21 cellular contexts compared by ENCODE assay signal in genomic region chr15:26157081-26157480, GRCh38.
DNase-seq lines count a peak whose midpoint lies in the region; TF ChIP-seq lines count a peak whose summit lies in the region.
"Had no signal": no experiment of that assay in that cellular context is flagged by ENCODE, and none has a peak within 500 bp of the region (broad histone marks: within the 10 kb centered on the region; RNA-seq: fewer than 3 reads in every experiment).

No MANE protein-coding gene starts in this region.

- peaks cover 35% of the 10 kb centered on the region for H3K4me1 Mint-ChIP-seq in brain
- H3K4me1 Mint-ChIP-seq: memory B cell; stimulated activated effector memory CD8-positive, alpha-beta T cell treated with anti-CD3 and anti-CD28 coated beads, Interleukin-12 subunit alpha, Interleukin-12 subunit beta, amount 100 ng/mL, for 72 hours had no signal

- no peak overlapping the region for H3K4me2 ChIP-seq in neural cell (ENCODE audit: low read length)
- H3K4me2 ChIP-seq: KMS-11 had no signal

- peak overlapping the region; percentile 84 for H3K27ac ChIP-seq in neural cell (ENCODE audit: low read length)
- H3K27ac ChIP-seq: cardiac muscle cell, KMS-11, ovary, testis, WERI-Rb-1 had no signal

- no peaks in the 10 kb centered on the region for H3K9me2 ChIP-seq in neural cell (ENCODE audit: insufficient read depth, low read length)

- no peaks in the 10 kb centered on the region for H3K27me3 ChIP-seq in neural cell (ENCODE audit: insufficient read depth, low read depth, low read length)
- H3K27me3 ChIP-seq: adrenal gland, cardiac muscle cell, ovary, testis had no signal

- H3K4me3 ChIP-seq in neural cell (ENCODE audit: low read length), result no peak overlapping the region
- H3K4me3 ChIP-seq: adrenal gland, cardiac muscle cell, ovary, testis had no signal

- peaks cover 14% of the 10 kb centered on the region for H3K27me3 Mint-ChIP-seq in brain

- TF ChIP-seq POLR2A in erythroblast (IDR thresholded peaks at IDR 0.05; ENCODE audit: low read length), result no peak

- no peaks in the 10 kb centered on the region for H4K20me1 ChIP-seq in neural cell (ENCODE audit: insufficient read depth)

- TF ChIP-seq EP300 in neural cell (conservative IDR thresholded peaks at IDR 0.05; ENCODE audit: poor library complexity, severe bottlenecking), result no peak

- peak overlapping the region; percentile 12 to 88 (median 75) for H3K27ac Mint-ChIP-seq in brain
- H3K27ac Mint-ChIP-seq: CD4-positive, alpha-beta T cell; memory B cell; stimulated activated effector memory CD8-positive, alpha-beta T cell treated with anti-CD3 and anti-CD28 coated beads, Interleukin-12 subunit alpha, Interleukin-12 subunit beta, amount 100 ng/mL, for 72 hours had no signal

- DNase-seq in DMS153 treated with DMSO at 0.1 percent for 48 hours (lab: John Stamatoyannopoulos, UW; ENCODE audit: unreplicated experiment), result peak; percentile 25
- peak; percentile 67 for DNase-seq in NCI-H2029 treated with DMSO at 0.1 percent for 48 hours (lab: John Stamatoyannopoulos, UW)
- no peak for DNase-seq in erythroblast (lab: John Stamatoyannopoulos, UW)
- no peak for DNase-seq in ACHN
- no peak for DNase-seq in NCI-H146 treated with DMSO at 0.1 percent for 48 hours (lab: John Stamatoyannopoulos, UW; ENCODE audit: unreplicated experiment)
- no peak for DNase-seq in AG08396 (ENCODE audit: low spot score)
- DNase-seq: activated CD4-positive, alpha-beta T cell treated with anti-CD3 and anti-CD28 coated beads, Interleukin-2, amount 50 U/mL, for 48 hours; activated T-cell treated with anti-CD3 and anti-CD28 coated beads for 4 hours; CD4-positive, alpha-beta T cell; DMS79; GOT3; ovary; testis; WERI-Rb-1 had no signal

- TF ChIP-seq RAD21 in neural cell (conservative IDR thresholded peaks at IDR 0.05), result no peak

- peak overlapping the region in 4 of 5 experiments; percentile 1 to 74 (median 32) for H3K4me3 Mint-ChIP-seq in brain
- H3K4me3 Mint-ChIP-seq: CD4-positive, alpha-beta T cell; memory B cell; stimulated activated effector memory CD8-positive, alpha-beta T cell treated with anti-CD3 and anti-CD28 coated beads, Interleukin-12 subunit alpha, Interleukin-12 subunit beta, amount 100 ng/mL, for 72 hours had no signal

- TF ChIP-seq CTCF in brain (conservative IDR thresholded peaks at IDR 0.05) (no peak), neural cell (IDR thresholded peaks at IDR 0.05; ENCODE audit: poor library complexity, severe bottlenecking) (no peak)

- no peaks in the 10 kb centered on the region for H3K36me3 ChIP-seq in neural cell (ENCODE audit: insufficient read depth, low read length)
- H3K36me3 ChIP-seq: adrenal gland, cardiac muscle cell, ovary, WERI-Rb-1 had no signal

- H2AFZ ChIP-seq in neural cell (ENCODE audit: low read depth, low read length), result no peak overlapping the region

- H3K9me3 ChIP-seq in neural cell (ENCODE audit: low read length), result no peaks in the 10 kb centered on the region
- H3K9me3 ChIP-seq: adrenal gland, ovary, testis had no signal

- H3K9ac ChIP-seq in neural cell (ENCODE audit: low read length), result no peak overlapping the region
- H3K9ac ChIP-seq: KMS-11 had no signal

- H3K79me2 ChIP-seq in neural cell (replicated peaks; ENCODE audit: insufficient read depth, low read length), result no peaks in the 10 kb centered on the region

- in situ Hi-C loops in ACHN (cut with HindIII; ENCODE audit: low pct_ligation_motif_present, low pct_unique_long_range_greater_than_20kb, low sequenced_read_pairs), result no loop called here

- H3F3A ChIP-seq in neural cell (ENCODE audit: insufficient read depth, low read length, poor library complexity, severe bottlenecking), result no peaks in the 10 kb centered on the region

- peaks cover 14 to 30% (median 28%) of the 10 kb centered on the region in 5 experiments for H3K9me3 Mint-ChIP-seq in brain

- H3K36me3 Mint-ChIP-seq in brain, result peaks cover 15% of the 10 kb centered on the region
- H3K36me3 Mint-ChIP-seq: memory B cell; stimulated activated effector memory CD8-positive, alpha-beta T cell treated with anti-CD3 and anti-CD28 coated beads, Interleukin-12 subunit alpha, Interleukin-12 subunit beta, amount 100 ng/mL, for 72 hours had no signal

TF ChIP-seq in neural cell, 6 proteins besides CTCF, POLR2A, EP300 and RAD21:
- TF ChIP-seq SMC3 (conservative IDR thresholded peaks at IDR 0.05; ENCODE audit: poor library complexity), result no peak
- TF ChIP-seq MXI1 (conservative IDR thresholded peaks at IDR 0.05; ENCODE audit: poor library complexity, severe bottlenecking), result no peak
- TF ChIP-seq TAF1 (IDR thresholded peaks at IDR 0.05; ENCODE audit: low read depth), result no peak
- TF ChIP-seq EZH2 (IDR thresholded peaks at IDR 0.05; ENCODE audit: borderline replicate concordance, insufficient read depth, low read length, poor library complexity, severe bottlenecking), result no peak
- TF ChIP-seq POLR2AphosphoS5 (IDR thresholded peaks at IDR 0.05), result no peak
- TF ChIP-seq REST (IDR thresholded peaks at IDR 0.05; ENCODE audit: borderline replicate concordance), result no peak

Comparison
In these comparisons a context has a peak if more than half of its experiments do, and no peak if none do; other contexts are left out.
1. DNase-seq: peak in DMS153 treated with DMSO at 0.1 percent for 48 hours (single experiment) and NCI-H2029 treated with DMSO at 0.1 percent for 48 hours (single experiment); none in erythroblast (0 of 2), ACHN (single experiment), NCI-H146 treated with DMSO at 0.1 percent for 48 hours (single experiment) and AG08396 (single experiment).